Comparison of ENCODE assay signal across 16 cellular contexts in the genomic region with DNA sequence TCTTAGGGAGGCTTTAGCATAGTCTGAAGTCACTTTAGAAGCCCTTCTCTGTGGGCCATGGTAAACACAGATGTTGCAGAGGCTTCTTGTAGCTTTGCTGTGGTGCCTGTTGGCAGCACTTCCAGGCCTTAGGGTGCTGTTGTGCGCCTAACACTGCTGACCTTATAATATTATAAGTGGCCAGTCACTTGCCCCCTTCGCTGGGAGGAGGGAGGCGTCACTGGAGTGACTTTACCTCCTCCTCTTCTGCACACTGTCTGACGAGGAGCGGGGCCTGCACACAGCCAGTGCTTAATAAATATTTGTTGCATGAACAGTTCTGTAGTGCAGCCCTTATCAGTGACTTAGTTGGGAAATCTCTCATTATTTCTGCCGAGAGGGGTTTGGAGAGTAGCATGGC.
A peak's percentile ranks its signal among the peaks of the same experiment; 100 is the strongest.
DNase-seq lines count a peak whose midpoint lies in the region; ATAC-seq and TF ChIP-seq lines count a peak whose summit lies in the region.
"Had no signal": no experiment of that assay in that cellular context is flagged by ENCODE, and none has a peak within 500 bp of the region (broad histone marks: within the 10 kb centered on the region; RNA-seq: fewer than 3 reads in every experiment).

No MANE protein-coding gene starts in this region.

- peaks cover 59% of the 10 kb centered on the region for H3K4me1 Mint-ChIP-seq in activated naive CD8-positive, alpha-beta T cell (ENCODE audit: low read depth)
- H3K4me1 Mint-ChIP-seq in activated naive CD8-positive, alpha-beta T cell treated with anti-CD3 and anti-CD28 coated beads, Interleukin-2, amount 50 U/mL, for 24 hours, result peaks cover 34% of the 10 kb centered on the region
- peaks cover 54% of the 10 kb centered on the region for H3K4me1 Mint-ChIP-seq in CD8-positive, alpha-beta T cell (ENCODE audit: low read depth)

- H3K9me3 Mint-ChIP-seq in activated naive CD8-positive, alpha-beta T cell (ENCODE audit: low read depth), result no peaks in the 10 kb centered on the region
- no peaks in the 10 kb centered on the region for H3K9me3 Mint-ChIP-seq in activated naive CD8-positive, alpha-beta T cell treated with anti-CD3 and anti-CD28 coated beads, Interleukin-2, amount 50 U/mL, for 24 hours
- no peaks in the 10 kb centered on the region for H3K9me3 Mint-ChIP-seq in CD8-positive, alpha-beta T cell

- no peak overlapping the region for H3K4me3 Mint-ChIP-seq in activated naive CD8-positive, alpha-beta T cell
- no peak overlapping the region for H3K4me3 Mint-ChIP-seq in activated naive CD8-positive, alpha-beta T cell treated with anti-CD3 and anti-CD28 coated beads, Interleukin-2, amount 50 U/mL, for 24 hours
- H3K4me3 Mint-ChIP-seq in CD8-positive, alpha-beta T cell, result no peak overlapping the region

- no peak overlapping the region for H3K4me3 ChIP-seq in CD8-positive, alpha-beta T cell (ENCODE audit: low read depth, low read length)
- H3K4me3 ChIP-seq in coronary artery (no peak overlapping the region), uterus (no peak overlapping the region)
- H3K4me3 ChIP-seq: MG63 had no signal

- no peak overlapping the region for H3K27ac ChIP-seq in CD8-positive, alpha-beta T cell (ENCODE audit: low read depth, low read length)
- no peak overlapping the region for H3K27ac ChIP-seq in coronary artery
- H3K27ac ChIP-seq in uterus, result no peak overlapping the region

- peaks cover 22% of the 10 kb centered on the region for H3K36me3 Mint-ChIP-seq in activated naive CD8-positive, alpha-beta T cell
- peaks cover 64% of the 10 kb centered on the region for H3K36me3 Mint-ChIP-seq in activated naive CD8-positive, alpha-beta T cell treated with anti-CD3 and anti-CD28 coated beads, Interleukin-2, amount 50 U/mL, for 24 hours (ENCODE audit: low read depth)
- H3K36me3 Mint-ChIP-seq in CD8-positive, alpha-beta T cell, result peaks cover 93% of the 10 kb centered on the region

- no peak for ATAC-seq in activated naive CD8-positive, alpha-beta T cell treated with anti-CD3 and anti-CD28 coated beads, Interleukin-2, amount 50 U/mL, for 24 hours
- ATAC-seq in CD8-positive, alpha-beta T cell, result no peak

- peaks cover 26% of the 10 kb centered on the region for H3K4me1 ChIP-seq in CD8-positive, alpha-beta T cell (ENCODE audit: insufficient read depth, low read length)
- H3K4me1 ChIP-seq in uterus, result no peaks in the 10 kb centered on the region

- peaks cover 39% of the 10 kb centered on the region for H3K36me3 ChIP-seq in CD8-positive, alpha-beta T cell (ENCODE audit: insufficient read depth, low read length)
- H3K36me3 ChIP-seq in uterus, result no peaks in the 10 kb centered on the region

- POLR2A ChIA-PET in CD8-positive, alpha-beta T cell (lab: Charles Lee), result no interaction called here

- intact Hi-C loops in CD8-positive, alpha-beta T cell (cut with DNase I, micrococcal nuclease), result no loop called here
- intact Hi-C loops in uterus (cut with DNase I; ENCODE audit: low total_unique reads), result no loop called here

- H3K27me3 Mint-ChIP-seq in activated naive CD8-positive, alpha-beta T cell, result no peaks in the 10 kb centered on the region
- no peaks in the 10 kb centered on the region for H3K27me3 Mint-ChIP-seq in activated naive CD8-positive, alpha-beta T cell treated with anti-CD3 and anti-CD28 coated beads, Interleukin-2, amount 50 U/mL, for 24 hours
- no peaks in the 10 kb centered on the region for H3K27me3 Mint-ChIP-seq in CD8-positive, alpha-beta T cell (ENCODE audit: low read depth)

- no peaks in the 10 kb centered on the region for H3K27me3 ChIP-seq in CD8-positive, alpha-beta T cell (ENCODE audit: insufficient read depth, low read length)
- no peaks in the 10 kb centered on the region for H3K27me3 ChIP-seq in uterus
- H3K27me3 ChIP-seq: MG63 had no signal

- no peak for TF ChIP-seq POLR2A in uterus (IDR thresholded peaks at IDR 0.05)

- CTCF ChIA-PET in CD8-positive, alpha-beta T cell (lab: Charles Lee), result no interaction called here

- H3K27ac Mint-ChIP-seq in activated naive CD8-positive, alpha-beta T cell, result peak overlapping the region; percentile 81
- H3K27ac Mint-ChIP-seq in activated naive CD8-positive, alpha-beta T cell treated with anti-CD3 and anti-CD28 coated beads, Interleukin-2, amount 50 U/mL, for 24 hours, result no peak overlapping the region
- H3K27ac Mint-ChIP-seq in CD8-positive, alpha-beta T cell, result peak overlapping the region; percentile 83

- H3K9me3 ChIP-seq in CD8-positive, alpha-beta T cell (ENCODE audit: low read length), result no peaks in the 10 kb centered on the region
- H3K9me3 ChIP-seq in uterus, result no peaks in the 10 kb centered on the region
- H3K9me3 ChIP-seq: MG63 had no signal

- no peak for TF ChIP-seq CTCF in CD8-positive, alpha-beta T cell (IDR thresholded peaks at IDR 0.05)
- no peak for TF ChIP-seq CTCF in coronary artery (IDR thresholded peaks at IDR 0.05)
- no peak for TF ChIP-seq CTCF in uterus (IDR thresholded peaks at IDR 0.05)

- no peak for DNase-seq in activated naive CD8-positive, alpha-beta T cell treated with anti-CD3 and anti-CD28 coated beads, Interleukin-2, amount 50 U/mL, for 24 hours
- no peak for DNase-seq in CD8-positive, alpha-beta T cell
- DNase-seq in coronary artery (ENCODE audit: low spot score) (peak; percentile 24), NCI-H1092 treated with DMSO at 0.1 percent for 48 hours (lab: John Stamatoyannopoulos, UW) (no peak), uterus (no peak)
- peak; percentile 18 for DNase-seq in stimulated activated CD8-positive, alpha-beta memory T cell treated with anti-CD3 and anti-CD28 coated beads, Interleukin-4, amount 100 ng/mL, for 48 hours
- DNase-seq: AML-193; COR-L47; MG63; NCI-H1105; NCI-H187; NCI-H69; NK-92 treated with Interleukin-12 subunit alpha and Interleukin-12 subunit beta, amount 100 ng/mL, for 24 hours; OCI-M1; RPMI8226 had no signal

Comparison
In these comparisons a context has a peak if more than half of its experiments do, and no peak if none do; other contexts are left out.
1. DNase-seq: peak in coronary artery (single experiment) and stimulated activated CD8-positive, alpha-beta memory T cell treated with anti-CD3 and anti-CD28 coated beads, Interleukin-4, amount 100 ng/mL, for 48 hours (single experiment); none in activated naive CD8-positive, alpha-beta T cell treated with anti-CD3 and anti-CD28 coated beads, Interleukin-2, amount 50 U/mL, for 24 hours (single experiment), CD8-positive, alpha-beta T cell (0 of 7), NCI-H1092 treated with DMSO at 0.1 percent for 48 hours (single experiment) and uterus (0 of 2).